22 cellular contexts compared by ENCODE assay signal in genomic region chr9:38529317-38529716, GRCh38.
"Had no signal": no experiment of that assay in that cellular context is flagged by ENCODE, and none has a peak within 500 bp of the region (broad histone marks: within the 10 kb centered on the region; RNA-seq: fewer than 3 reads in every experiment).

No MANE protein-coding gene starts in this region.

- DNase-seq: dermis blood vessel endothelial cell; dorsolateral prefrontal cortex; effector CD4-positive, alpha-beta T cell; effector memory CD4-positive, alpha-beta T cell; foreskin keratinocyte; gastrocnemius medialis; glutamatergic neuron; head of caudate nucleus; heart right ventricle; hippocampal formation; left cardiac atrium; left lung; left ventricle myocardium superior; lower lobe of right lung; mesenchymal stem cell; mucosa of descending colon; naive B cell had no signal

- H3K27me3 ChIP-seq: gastrocnemius medialis had no signal

- H3K4me1 ChIP-seq: esophagus muscularis mucosa, foreskin keratinocyte, gastrocnemius medialis, heart right ventricle, left lung, lower lobe of right lung had no signal

- FAIRE-seq: endothelial cell of umbilical vein, islet of Langerhans, keratinocyte had no signal

- H3K4me3 ChIP-seq: coronary artery, dorsolateral prefrontal cortex, esophagus muscularis mucosa, gastrocnemius medialis, heart right ventricle, left lung, lower lobe of right lung, mucosa of descending colon had no signal

- H3K27ac ChIP-seq: coronary artery, dorsolateral prefrontal cortex, esophagus muscularis mucosa, foreskin keratinocyte, gastrocnemius medialis, heart right ventricle, left lung, lower lobe of right lung had no signal

- H3K36me3 ChIP-seq: esophagus muscularis mucosa, gastrocnemius medialis, heart right ventricle, left lung, lower lobe of right lung had no signal

- H3K9me3 ChIP-seq: gastrocnemius medialis, left lung, lower lobe of right lung had no signal
